7 cellular contexts compared by ENCODE assay signal in genomic region chr1:231212301-231212700, GRCh38. TPM values are rescaled to one million over a fixed set of nuclear protein-coding genes. Genes with fewer than 3 reads are reported as not detected.
"Had no signal": no experiment of that assay in that cellular context is flagged by ENCODE, and none has a peak within 500 bp of the region (broad histone marks: within the 10 kb centered on the region; RNA-seq: fewer than 3 reads in every experiment).

No MANE protein-coding gene starts in this region.

RNA-seq across cellular contexts. Expression of gene TRIM67, which starts 50.4 kb away (rescaled TPM):
- total RNA-seq: epithelial cell of proximal tubule, esophagus squamous epithelium, lung microvascular endothelial cell, myocyte, right lobe of liver had no signal
- polyA plus RNA-seq: liver, psoas muscle had no signal
